1 cellular context compared by ENCODE assay signal in the genomic region with DNA sequence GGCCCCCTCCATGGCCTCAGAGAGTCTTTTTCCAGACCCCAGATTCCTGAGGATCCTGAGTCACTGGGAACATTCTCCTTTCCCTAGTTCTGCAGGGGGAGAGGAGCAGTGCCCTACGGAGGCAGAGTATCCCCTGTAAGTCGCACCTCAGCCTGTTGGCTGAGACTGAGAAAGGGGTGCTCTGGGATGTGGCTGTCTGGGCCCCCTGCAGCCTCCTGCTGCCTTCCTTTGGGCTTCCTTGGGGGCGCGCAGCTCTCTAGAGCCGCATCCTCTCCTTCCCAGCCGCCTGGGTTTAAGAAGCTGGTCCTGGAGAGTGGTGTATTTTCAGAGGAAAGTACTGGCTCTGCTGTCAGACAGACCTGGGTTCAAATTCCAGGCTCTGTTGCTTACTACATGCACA.
TF ChIP-seq lines count a peak whose summit lies in the region.

No MANE protein-coding gene starts in this region.

TF ChIP-seq in GM23338, 12 proteins besides CTCF, POLR2A, EP300 and RAD21:
- TF ChIP-seq NANOG (IDR thresholded peaks at IDR 0.05; ENCODE audit: borderline replicate concordance) (no peak), STAT1 (IDR thresholded peaks at IDR 0.05; ENCODE audit: unreplicated experiment) (no peak), ZNF331 (CRISPR knock-in tag; IDR thresholded peaks at IDR 0.05; ENCODE audit: low read depth) (no peak), CREB1 (CRISPR knock-in tag; IDR thresholded peaks at IDR 0.05; ENCODE audit: low read depth) (no peak), EZH2phosphoT487 (IDR thresholded peaks at IDR 0.05; ENCODE audit: unreplicated experiment) (no peak), ZNF114 (CRISPR knock-in tag; IDR thresholded peaks at IDR 0.05) (no peak), POLR2AphosphoS5 (IDR thresholded peaks at IDR 0.05; ENCODE audit: low read depth) (no peak), EZH2 (IDR thresholded peaks at IDR 0.05; ENCODE audit: low read depth, unreplicated experiment) (no peak), JUNB (IDR thresholded peaks at IDR 0.05; ENCODE audit: unreplicated experiment) (no peak)
- TF ChIP-seq, protein P1, sequence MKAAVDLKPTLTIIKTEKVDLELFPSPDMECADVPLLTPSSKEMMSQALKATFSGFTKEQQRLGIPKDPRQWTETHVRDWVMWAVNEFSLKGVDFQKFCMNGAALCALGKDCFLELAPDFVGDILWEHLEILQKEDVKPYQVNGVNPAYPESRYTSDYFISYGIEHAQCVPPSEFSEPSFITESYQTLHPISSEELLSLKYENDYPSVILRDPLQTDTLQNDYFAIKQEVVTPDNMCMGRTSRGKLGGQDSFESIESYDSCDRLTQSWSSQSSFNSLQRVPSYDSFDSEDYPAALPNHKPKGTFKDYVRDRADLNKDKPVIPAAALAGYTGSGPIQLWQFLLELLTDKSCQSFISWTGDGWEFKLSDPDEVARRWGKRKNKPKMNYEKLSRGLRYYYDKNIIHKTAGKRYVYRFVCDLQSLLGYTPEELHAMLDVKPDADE (IDR thresholded peaks at IDR 0.05): no peak
- TF ChIP-seq, protein P2, sequence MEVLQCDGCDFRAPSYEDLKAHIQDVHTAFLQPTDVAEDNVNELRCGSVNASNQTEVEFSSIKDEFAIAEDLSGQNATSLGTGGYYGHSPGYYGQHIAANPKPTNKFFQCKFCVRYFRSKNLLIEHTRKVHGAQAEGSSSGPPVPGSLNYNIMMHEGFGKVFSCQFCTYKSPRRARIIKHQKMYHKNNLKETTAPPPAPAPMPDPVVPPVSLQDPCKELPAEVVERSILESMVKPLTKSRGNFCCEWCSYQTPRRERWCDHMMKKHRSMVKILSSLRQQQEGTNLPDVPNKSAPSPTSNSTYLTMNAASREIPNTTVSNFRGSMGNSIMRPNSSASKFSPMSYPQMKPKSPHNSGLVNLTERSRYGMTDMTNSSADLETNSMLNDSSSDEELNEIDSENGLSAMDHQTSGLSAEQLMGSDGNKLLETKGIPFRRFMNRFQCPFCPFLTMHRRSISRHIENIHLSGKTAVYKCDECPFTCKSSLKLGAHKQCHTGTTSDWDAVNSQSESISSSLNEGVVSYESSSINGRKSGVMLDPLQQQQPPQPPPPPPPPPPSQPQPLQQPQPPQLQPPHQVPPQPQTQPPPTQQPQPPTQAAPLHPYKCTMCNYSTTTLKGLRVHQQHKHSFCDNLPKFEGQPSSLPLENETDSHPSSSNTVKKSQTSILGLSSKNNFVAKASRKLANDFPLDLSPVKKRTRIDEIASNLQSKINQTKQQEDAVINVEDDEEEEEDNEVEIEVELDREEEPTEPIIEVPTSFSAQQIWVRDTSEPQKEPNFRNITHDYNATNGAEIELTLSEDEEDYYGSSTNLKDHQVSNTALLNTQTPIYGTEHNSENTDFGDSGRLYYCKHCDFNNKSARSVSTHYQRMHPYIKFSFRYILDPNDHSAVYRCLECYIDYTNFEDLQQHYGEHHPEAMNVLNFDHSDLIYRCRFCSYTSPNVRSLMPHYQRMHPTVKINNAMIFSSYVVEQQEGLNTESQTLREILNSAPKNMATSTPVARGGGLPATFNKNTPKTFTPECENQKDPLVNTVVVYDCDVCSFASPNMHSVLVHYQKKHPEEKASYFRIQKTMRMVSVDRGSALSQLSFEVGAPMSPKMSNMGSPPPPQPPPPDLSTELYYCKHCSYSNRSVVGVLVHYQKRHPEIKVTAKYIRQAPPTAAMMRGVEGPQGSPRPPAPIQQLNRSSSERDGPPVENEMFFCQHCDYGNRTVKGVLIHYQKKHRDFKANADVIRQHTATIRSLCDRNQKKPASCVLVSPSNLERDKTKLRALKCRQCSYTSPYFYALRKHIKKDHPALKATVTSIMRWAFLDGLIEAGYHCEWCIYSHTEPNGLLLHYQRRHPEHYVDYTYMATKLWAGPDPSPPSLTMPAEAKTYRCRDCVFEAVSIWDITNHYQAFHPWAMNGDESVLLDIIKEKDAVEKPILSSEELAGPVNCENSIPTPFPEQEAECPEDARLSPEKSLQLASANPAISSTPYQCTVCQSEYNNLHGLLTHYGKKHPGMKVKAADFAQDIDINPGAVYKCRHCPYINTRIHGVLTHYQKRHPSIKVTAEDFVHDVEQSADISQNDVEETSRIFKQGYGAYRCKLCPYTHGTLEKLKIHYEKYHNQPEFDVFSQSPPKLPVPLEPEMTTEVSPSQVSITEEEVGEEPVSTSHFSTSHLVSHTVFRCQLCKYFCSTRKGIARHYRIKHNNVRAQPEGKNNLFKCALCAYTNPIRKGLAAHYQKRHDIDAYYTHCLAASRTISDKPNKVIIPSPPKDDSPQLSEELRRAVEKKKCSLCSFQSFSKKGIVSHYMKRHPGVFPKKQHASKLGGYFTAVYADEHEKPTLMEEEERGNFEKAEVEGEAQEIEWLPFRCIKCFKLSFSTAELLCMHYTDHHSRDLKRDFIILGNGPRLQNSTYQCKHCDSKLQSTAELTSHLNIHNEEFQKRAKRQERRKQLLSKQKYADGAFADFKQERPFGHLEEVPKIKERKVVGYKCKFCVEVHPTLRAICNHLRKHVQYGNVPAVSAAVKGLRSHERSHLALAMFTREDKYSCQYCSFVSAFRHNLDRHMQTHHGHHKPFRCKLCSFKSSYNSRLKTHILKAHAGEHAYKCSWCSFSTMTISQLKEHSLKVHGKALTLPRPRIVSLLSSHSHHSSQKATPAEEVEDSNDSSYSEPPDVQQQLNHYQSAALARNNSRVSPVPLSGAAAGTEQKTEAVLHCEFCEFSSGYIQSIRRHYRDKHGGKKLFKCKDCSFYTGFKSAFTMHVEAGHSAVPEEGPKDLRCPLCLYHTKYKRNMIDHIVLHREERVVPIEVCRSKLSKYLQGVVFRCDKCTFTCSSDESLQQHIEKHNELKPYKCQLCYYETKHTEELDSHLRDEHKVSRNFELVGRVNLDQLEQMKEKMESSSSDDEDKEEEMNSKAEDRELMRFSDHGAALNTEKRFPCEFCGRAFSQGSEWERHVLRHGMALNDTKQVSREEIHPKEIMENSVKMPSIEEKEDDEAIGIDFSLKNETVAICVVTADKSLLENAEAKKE (CRISPR knock-in tag; IDR thresholded peaks at IDR 0.05): no peak
- TF ChIP-seq, protein P3, sequence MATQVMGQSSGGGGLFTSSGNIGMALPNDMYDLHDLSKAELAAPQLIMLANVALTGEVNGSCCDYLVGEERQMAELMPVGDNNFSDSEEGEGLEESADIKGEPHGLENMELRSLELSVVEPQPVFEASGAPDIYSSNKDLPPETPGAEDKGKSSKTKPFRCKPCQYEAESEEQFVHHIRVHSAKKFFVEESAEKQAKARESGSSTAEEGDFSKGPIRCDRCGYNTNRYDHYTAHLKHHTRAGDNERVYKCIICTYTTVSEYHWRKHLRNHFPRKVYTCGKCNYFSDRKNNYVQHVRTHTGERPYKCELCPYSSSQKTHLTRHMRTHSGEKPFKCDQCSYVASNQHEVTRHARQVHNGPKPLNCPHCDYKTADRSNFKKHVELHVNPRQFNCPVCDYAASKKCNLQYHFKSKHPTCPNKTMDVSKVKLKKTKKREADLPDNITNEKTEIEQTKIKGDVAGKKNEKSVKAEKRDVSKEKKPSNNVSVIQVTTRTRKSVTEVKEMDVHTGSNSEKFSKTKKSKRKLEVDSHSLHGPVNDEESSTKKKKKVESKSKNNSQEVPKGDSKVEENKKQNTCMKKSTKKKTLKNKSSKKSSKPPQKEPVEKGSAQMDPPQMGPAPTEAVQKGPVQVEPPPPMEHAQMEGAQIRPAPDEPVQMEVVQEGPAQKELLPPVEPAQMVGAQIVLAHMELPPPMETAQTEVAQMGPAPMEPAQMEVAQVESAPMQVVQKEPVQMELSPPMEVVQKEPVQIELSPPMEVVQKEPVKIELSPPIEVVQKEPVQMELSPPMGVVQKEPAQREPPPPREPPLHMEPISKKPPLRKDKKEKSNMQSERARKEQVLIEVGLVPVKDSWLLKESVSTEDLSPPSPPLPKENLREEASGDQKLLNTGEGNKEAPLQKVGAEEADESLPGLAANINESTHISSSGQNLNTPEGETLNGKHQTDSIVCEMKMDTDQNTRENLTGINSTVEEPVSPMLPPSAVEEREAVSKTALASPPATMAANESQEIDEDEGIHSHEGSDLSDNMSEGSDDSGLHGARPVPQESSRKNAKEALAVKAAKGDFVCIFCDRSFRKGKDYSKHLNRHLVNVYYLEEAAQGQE (IDR thresholded peaks at IDR 0.05; ENCODE audit: unreplicated experiment): no peak
TF ChIP-seq in GM23338: peak in this region for 0.
